Comparison of ENCODE assay signal across 8 cellular contexts in the genomic region with DNA sequence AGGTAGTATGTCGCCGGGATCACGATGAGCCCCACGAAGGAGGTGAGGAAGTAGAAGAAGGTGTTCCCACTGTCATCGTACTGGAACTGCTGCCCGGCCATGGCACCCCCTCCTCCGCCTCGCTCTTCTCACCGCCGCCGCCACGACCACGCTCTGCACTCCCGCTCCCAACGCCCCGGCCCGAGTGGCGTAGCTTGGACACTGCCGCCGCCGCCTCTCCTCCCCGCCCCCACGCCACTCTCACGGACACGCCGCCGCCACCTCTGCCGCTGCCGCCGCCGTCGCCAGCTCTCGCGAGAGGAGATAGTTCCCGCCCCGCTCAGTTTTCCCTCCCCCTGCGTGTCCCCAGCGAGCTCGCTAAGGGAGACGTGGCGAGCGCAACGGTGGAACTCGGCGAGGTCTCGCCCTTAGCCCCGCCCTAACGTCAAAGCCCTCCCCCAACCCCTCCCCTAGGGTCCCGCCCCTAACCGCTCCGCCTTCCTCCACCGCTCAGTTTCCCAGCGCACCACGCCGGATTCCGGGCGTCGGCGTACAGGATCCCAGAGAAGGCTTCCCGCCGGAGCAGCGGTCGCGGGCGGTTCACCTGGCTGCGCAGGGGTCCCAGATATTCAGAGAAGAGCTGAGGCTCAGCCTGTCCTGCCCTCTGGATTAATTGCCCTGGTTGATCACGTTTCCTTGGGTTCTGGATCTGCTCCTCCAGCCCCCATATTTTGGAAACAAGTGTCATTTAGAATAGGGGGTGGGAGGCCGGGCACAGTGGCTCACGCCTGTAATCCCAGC. TPM values are rescaled to one million over a fixed set of nuclear protein-coding genes. Genes with fewer than 3 reads are reported as not detected.
DNase-seq lines count a peak whose midpoint lies in the region; ATAC-seq, FAIRE-seq and TF ChIP-seq lines count a peak whose summit lies in the region.

SEC63 (minus strand) TSS at position 300 of the 780 bp plus-strand sequence; CDS start at position 101, 199 bp downstream.

- no peaks in the 10 kb centered on the region for H3K9me3 ChIP-seq in adipocyte (ENCODE audit: control insufficient read depth, low read length)
- H3K9me3 ChIP-seq in cardiac muscle cell (ENCODE audit: low read depth) = no peaks in the 10 kb centered on the region
- no peaks in the 10 kb centered on the region for H3K9me3 ChIP-seq in transverse colon

- H3K4me1 ChIP-seq in adipocyte (ENCODE audit: control insufficient read depth, insufficient read depth, low read length) = peaks cover 20% of the 10 kb centered on the region
- no peaks in the 10 kb centered on the region for H3K4me1 ChIP-seq in cardiac muscle cell (ENCODE audit: low read depth)
- H3K4me1 ChIP-seq in transverse colon = peaks cover 8 to 35% (median 18%) of the 10 kb centered on the region in 4 donors

- H3K27me3 ChIP-seq in adipocyte (replicated peaks; ENCODE audit: control insufficient read depth, insufficient read depth, low read length) (no peaks in the 10 kb centered on the region), cardiac muscle cell (no peaks in the 10 kb centered on the region), transverse colon (no peaks in the 10 kb centered on the region)

- peak; percentile 93 for FAIRE-seq in GM12892 (lab: Jason Lieb, UNC)

- H3K4me3 ChIP-seq in adipocyte (ENCODE audit: low read length) (peak within 1 kb of the TSS; percentile 95), cardiac muscle cell (peak within 1 kb of the TSS; percentile 89), transverse colon (peak within 1 kb of the TSS; percentile 60 to 91 (median 84))

- peaks cover 3% of the 10 kb centered on the region for H3K36me3 ChIP-seq in adipocyte (ENCODE audit: control insufficient read depth, insufficient read depth, low read length, severe bottlenecking)
- no peaks in the 10 kb centered on the region for H3K36me3 ChIP-seq in cardiac muscle cell
- no peaks in the 10 kb centered on the region for H3K36me3 ChIP-seq in transverse colon

- H3K27ac ChIP-seq in cardiac muscle cell (peak within 1 kb of the TSS; percentile 91), transverse colon (peak within 1 kb of the TSS; percentile 93 to 96 (median 94))

- TF ChIP-seq CTCF in cardiac muscle cell (IDR thresholded peaks at IDR 0.05; ENCODE audit: low read depth, low read length) (no peak), transverse colon (IDR thresholded peaks at IDR 0.05) (peak in 2 of 5 experiments; percentile 0 to 11)

- H3K9ac ChIP-seq in adipocyte (ENCODE audit: low read length) = peak within 1 kb of the TSS; percentile 98

- 1% methylated on average over 61 of the region's 69 CpGs; no CpG with 5 or more reads in 1 of the 2 donors for WGBS in transverse colon (ENCODE audit: low coverage in 1 of 2), 2 donors

- TF ChIP-seq EP300 in transverse colon (IDR thresholded peaks at IDR 0.05; ENCODE audit: low read depth) = no peak

- in situ Hi-C loops in transverse colon (cut with MboI; ENCODE audit: low pct_ligation_motif_present in 1 of 4, low pct_unique_long_range_greater_than_20kb in 1 of 4, low sequenced_read_pairs in 3 of 4) = loop anchor here in 1 of 4 donors (25.0 kb wide), 1 partner anchor 1129 kb away; the partner anchor contains the start of genes CEP57L1 and SESN1

- intact Hi-C loops in transverse colon (cut with DNase I; ENCODE audit: low total_unique reads) = no loop called here

- TF ChIP-seq POLR2A in GM12892 (IDR thresholded peaks at IDR 0.05; ENCODE audit: low read depth, low read length) = peak; percentile 92
- peak; percentile 96 for TF ChIP-seq POLR2A in transverse colon (IDR thresholded peaks at IDR 0.05)

- DNase-seq in GM12892 (ENCODE audit: insufficient read length) = peak; percentile 87
- peak; percentile 80 for DNase-seq in NCI-H1436 treated with DMSO at 0.1 percent for 48 hours (lab: John Stamatoyannopoulos, UW)
- peak; percentile 96 for DNase-seq in T follicular helper cell (ENCODE audit: low read depth)
- DNase-seq in adipocyte (ENCODE audit: low read depth) = peak; percentile 99
- DNase-seq in cardiac muscle cell (ENCODE audit: low read depth in 1 of 2, low spot score in 1 of 2) = peak; percentile 97 to 98
- peak; percentile 96 for DNase-seq in pons (ENCODE audit: low spot score)
- peak; percentile 98 for DNase-seq in transverse colon

- ATAC-seq in HG02840 (IDR thresholded peaks at IDR 0.05; ENCODE audit: low FRiP score, unreplicated experiment) = peak; percentile 87

RNA-seq across cellular contexts. Expression of gene SEC63, which starts in this region (rescaled TPM):
- 37.0 TPM for polyA plus RNA-seq in GM12892 (2012; ENCODE audit: missing spikeins)
- total RNA-seq in cardiac muscle cell = 6.8 and 9.6 TPM in 2 replicates
- polyA plus RNA-seq in cardiac muscle cell = 72.4 and 80.8 TPM in 2 replicates
- total RNA-seq in transverse colon = 10 to 100 TPM; 24.6 to 50.3 (median 28.5) TPM

Comparison
In these comparisons a context has a peak if more than half of its experiments do, and no peak if none do; other contexts are left out.
1. Peak in every context shown above with its lines: DNase-seq, ATAC-seq, H3K4me3 ChIP-seq and H3K27ac ChIP-seq.